Comparison of ENCODE assay signal across 21 cellular contexts in genomic region chr14:89844508-89844907, GRCh38.
"Had no signal": no experiment of that assay in that cellular context is flagged by ENCODE, and none has a peak within 500 bp of the region (broad histone marks: within the 10 kb centered on the region; RNA-seq: fewer than 3 reads in every experiment).

No MANE protein-coding gene starts in this region.

- H3K4me3 ChIP-seq: gastroesophageal sphincter, heart left ventricle, pancreas had no signal

- H3K4me1 ChIP-seq: gastroesophageal sphincter, heart left ventricle, pancreas had no signal

- H3K27me3 Mint-ChIP-seq: activated CD4-positive, alpha-beta memory T cell treated with anti-CD3 and anti-CD28 coated beads, Interleukin-2, amount 10 ng/mL, durations not matched to agents 7 days and 5 days; activated CD8-positive, alpha-beta memory T cell treated with anti-CD3 and anti-CD28 coated beads, Interleukin-2, amount 10 ng/mL, durations not matched to agents 7 days and 5 days; memory B cell; stimulated activated naive B cell treated with anti-CD40 and anti-IgM and Interleukin-4, amounts not matched to agents 10 μg/mL and 1 μg/mL and 100 μg/mL, for 72 hours; T-cell had no signal

- H3K27me3 ChIP-seq: gastroesophageal sphincter, heart left ventricle, pancreas had no signal

- DNase-seq: activated CD4-positive, alpha-beta memory T cell treated with anti-CD3 and anti-CD28 coated beads, Interleukin-2, amount 10 ng/mL, durations not matched to agents 7 days and 5 days; activated CD4-positive, alpha-beta T cell treated with anti-CD3 and anti-CD28 coated beads for 48 hours; activated CD4-positive, CD25-positive, alpha-beta regulatory T cell; activated CD8-positive, alpha-beta memory T cell treated with anti-CD3 and anti-CD28 coated beads, Interleukin-2, amount 10 ng/mL, durations not matched to agents 7 days and 5 days; activated naive CD4-positive, alpha-beta T cell; activated naive CD8-positive, alpha-beta T cell treated with anti-CD3 and anti-CD28 coated beads, Interleukin-2, amount 10 ng/mL, durations not matched to agents 7 days and 5 days; effector CD4-positive, alpha-beta T cell; heart left ventricle; immature natural killer cell; left ventricle myocardium superior; naive thymus-derived CD8-positive, alpha-beta T cell; pancreas; stimulated activated naive B cell treated with anti-CD40 and anti-IgM and Interleukin-4, amounts not matched to agents 10 μg/mL and 1 μg/mL and 100 μg/mL, for 72 hours; T-cell; T-helper 9 cell had no signal

- ATAC-seq: activated CD8-positive, alpha-beta memory T cell treated with anti-CD3 and anti-CD28 coated beads, Interleukin-2, amount 10 ng/mL, durations not matched to agents 7 days and 5 days; activated T-helper 17 cell treated with anti-CD3 and anti-CD28 coated beads, Interleukin-2, amount 50 U/mL, for 72 hours; esophagus mucosa; gastroesophageal sphincter; heart left ventricle; left ventricle myocardium superior; naive thymus-derived CD8-positive, alpha-beta T cell; pancreas; sciatic nerve; stimulated activated naive B cell treated with anti-CD40 and anti-IgM and Interleukin-4, amounts not matched to agents 10 μg/mL and 1 μg/mL and 100 μg/mL, for 72 hours; T-cell had no signal

- H3K4me3 Mint-ChIP-seq: activated CD4-positive, alpha-beta memory T cell treated with anti-CD3 and anti-CD28 coated beads, Interleukin-2, amount 10 ng/mL, durations not matched to agents 7 days and 5 days; activated CD8-positive, alpha-beta memory T cell treated with anti-CD3 and anti-CD28 coated beads, Interleukin-2, amount 10 ng/mL, durations not matched to agents 7 days and 5 days; activated naive CD8-positive, alpha-beta T cell treated with anti-CD3 and anti-CD28 coated beads, Interleukin-2, amount 10 ng/mL, durations not matched to agents 7 days and 5 days; activated T-helper 17 cell treated with anti-CD3 and anti-CD28 coated beads, Interleukin-2, amount 50 U/mL, for 72 hours; brain; immature natural killer cell; memory B cell; naive thymus-derived CD8-positive, alpha-beta T cell; stimulated activated naive B cell treated with anti-CD40 and anti-IgM and Interleukin-4, amounts not matched to agents 10 μg/mL and 1 μg/mL and 100 μg/mL, for 72 hours; T-cell had no signal

- H3K9me3 ChIP-seq: pancreas had no signal

- H3K36me3 Mint-ChIP-seq: activated CD8-positive, alpha-beta memory T cell treated with anti-CD3 and anti-CD28 coated beads, Interleukin-2, amount 10 ng/mL, durations not matched to agents 7 days and 5 days; activated naive CD8-positive, alpha-beta T cell treated with anti-CD3 and anti-CD28 coated beads, Interleukin-2, amount 10 ng/mL, durations not matched to agents 7 days and 5 days; naive thymus-derived CD8-positive, alpha-beta T cell; T-cell had no signal

- H3K27ac ChIP-seq: gastroesophageal sphincter, heart left ventricle, pancreas had no signal

- H3K9me3 Mint-ChIP-seq: activated CD4-positive, alpha-beta memory T cell treated with anti-CD3 and anti-CD28 coated beads, Interleukin-2, amount 10 ng/mL, durations not matched to agents 7 days and 5 days; activated naive CD8-positive, alpha-beta T cell treated with anti-CD3 and anti-CD28 coated beads, Interleukin-2, amount 10 ng/mL, durations not matched to agents 7 days and 5 days; activated T-helper 17 cell treated with anti-CD3 and anti-CD28 coated beads, Interleukin-2, amount 50 U/mL, for 72 hours; immature natural killer cell; T-cell had no signal

- H3K27ac Mint-ChIP-seq: activated CD4-positive, alpha-beta memory T cell treated with anti-CD3 and anti-CD28 coated beads, Interleukin-2, amount 10 ng/mL, durations not matched to agents 7 days and 5 days; activated CD8-positive, alpha-beta memory T cell treated with anti-CD3 and anti-CD28 coated beads, Interleukin-2, amount 10 ng/mL, durations not matched to agents 7 days and 5 days; activated naive CD8-positive, alpha-beta T cell treated with anti-CD3 and anti-CD28 coated beads, Interleukin-2, amount 10 ng/mL, durations not matched to agents 7 days and 5 days; activated T-helper 17 cell treated with anti-CD3 and anti-CD28 coated beads, Interleukin-2, amount 50 U/mL, for 72 hours; brain; memory B cell; stimulated activated naive B cell treated with anti-CD40 and anti-IgM and Interleukin-4, amounts not matched to agents 10 μg/mL and 1 μg/mL and 100 μg/mL, for 72 hours; T-cell had no signal

- H3K4me1 Mint-ChIP-seq: activated CD4-positive, alpha-beta memory T cell treated with anti-CD3 and anti-CD28 coated beads, Interleukin-2, amount 10 ng/mL, durations not matched to agents 7 days and 5 days; activated CD8-positive, alpha-beta memory T cell treated with anti-CD3 and anti-CD28 coated beads, Interleukin-2, amount 10 ng/mL, durations not matched to agents 7 days and 5 days; activated naive CD8-positive, alpha-beta T cell treated with anti-CD3 and anti-CD28 coated beads, Interleukin-2, amount 10 ng/mL, durations not matched to agents 7 days and 5 days; activated T-helper 17 cell treated with anti-CD3 and anti-CD28 coated beads, Interleukin-2, amount 50 U/mL, for 72 hours; immature natural killer cell; memory B cell; stimulated activated naive B cell treated with anti-CD40 and anti-IgM and Interleukin-4, amounts not matched to agents 10 μg/mL and 1 μg/mL and 100 μg/mL, for 72 hours; T-cell had no signal

- H3K36me3 ChIP-seq: gastroesophageal sphincter, heart left ventricle, pancreas had no signal
